ENCODE assay signal across 22 cellular contexts in the genomic region with DNA sequence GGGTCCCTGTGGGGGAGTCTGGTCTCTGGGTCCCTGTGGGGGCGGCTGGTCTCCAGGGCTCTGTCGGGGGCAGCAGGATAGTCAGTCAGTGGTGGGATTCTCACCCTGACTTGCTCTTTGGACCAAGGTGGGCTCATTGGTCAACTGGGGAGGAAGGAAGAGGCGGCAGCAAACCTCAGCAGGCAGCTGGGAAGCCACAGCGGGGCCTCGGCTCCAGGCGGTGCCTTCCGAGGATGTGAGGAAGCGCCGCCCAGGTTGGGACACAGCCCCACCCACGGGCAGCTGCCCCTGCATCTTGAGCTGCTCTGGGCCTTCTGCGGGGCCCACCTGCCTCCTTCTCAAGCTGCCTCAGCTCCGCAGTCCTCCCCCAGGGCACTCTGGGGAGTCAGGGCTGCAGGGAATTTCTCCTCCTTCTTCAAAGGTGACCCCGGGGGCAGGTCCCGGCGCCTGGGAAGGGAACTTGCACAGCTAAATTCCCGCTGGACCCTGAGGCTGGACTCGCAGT. TPM values are rescaled to one million over a fixed set of nuclear protein-coding genes. Genes with fewer than 3 reads are reported as not detected.
DNase-seq lines count a peak whose midpoint lies in the region; ATAC-seq and TF ChIP-seq lines count a peak whose summit lies in the region.
"Had no signal": no experiment of that assay in that cellular context is flagged by ENCODE, and none has a peak within 500 bp of the region (broad histone marks: within the 10 kb centered on the region; RNA-seq: fewer than 3 reads in every experiment).

No MANE protein-coding gene starts in this region.

- H2AFZ ChIP-seq in H9 (ENCODE audit: low read length): no peak overlapping the region
- peak overlapping the region; percentile 40 for H2AFZ ChIP-seq in neuronal stem cell (ENCODE audit: low read length)

- H3K27me3 ChIP-seq in H9 (ENCODE audit: insufficient read depth, low read length) (no peaks in the 10 kb centered on the region), neuronal stem cell (ENCODE audit: control insufficient read depth in 3 of 3, insufficient read depth in 3 of 3, low read depth in 1 of 3, low read length in 3 of 3) (peaks cover 0 to 15% (median 0%) of the 10 kb centered on the region in 3 experiments), A673 (replicated peaks; ENCODE audit: insufficient read depth, low read depth, low read length, poor library complexity) (no peaks in the 10 kb centered on the region), MG63 (no peaks in the 10 kb centered on the region)

- H3K18ac ChIP-seq in H9 (ENCODE audit: insufficient read length, low read depth, low read length): no peak overlapping the region
- peak overlapping the region; percentile 93 for H3K18ac ChIP-seq in neuronal stem cell (ENCODE audit: low read length)

- H3K4me1 Mint-ChIP-seq in activated T-cell treated with anti-CD3 and anti-CD28 coated beads, Interleukin-2, amount 50 U/mL, for 4 hours (ENCODE audit: low read depth): peaks cover 9% of the 10 kb centered on the region
- peaks cover 13 to 14% of the 10 kb centered on the region in 2 experiments for H3K4me1 Mint-ChIP-seq in H9
- H3K4me1 Mint-ChIP-seq in activated CD8-positive, alpha-beta memory T cell treated with anti-CD3 and anti-CD28 coated beads, Interleukin-2, amount 10 ng/mL, durations not matched to agents 7 days and 5 days: peaks cover 4% of the 10 kb centered on the region

- H3K4me1 ChIP-seq in H9 (ENCODE audit: insufficient read depth, low read length) (peaks cover 1% of the 10 kb centered on the region; the same call in 1 of the 2 replicates), neuronal stem cell (ENCODE audit: control insufficient read depth in 2 of 2, insufficient read depth in 1 of 2, low read depth in 1 of 2, low read length in 2 of 2) (peaks cover 6 to 24% of the 10 kb centered on the region in 2 donors), A673 (ENCODE audit: insufficient read depth, low read length, poor library complexity, severe bottlenecking) (no peaks in the 10 kb centered on the region)
- H3K4me1 ChIP-seq: gastroesophageal sphincter had no signal

- H3K14ac ChIP-seq in H9 (ENCODE audit: insufficient read depth, low read length) (no peak overlapping the region), neuronal stem cell (ENCODE audit: low read length) (peak overlapping the region; percentile 6)

- no peak overlapping the region for H2BK5ac ChIP-seq in H9 (ENCODE audit: insufficient read length, low read length)
- peak overlapping the region; percentile 39 for H2BK5ac ChIP-seq in neuronal stem cell (ENCODE audit: low read length)

- no peak overlapping the region for H3K4me3 Mint-ChIP-seq in activated T-cell treated with anti-CD3 and anti-CD28 coated beads, Interleukin-2, amount 50 U/mL, for 4 hours
- H3K4me3 Mint-ChIP-seq in H9: no peak overlapping the region
- no peak overlapping the region for H3K4me3 Mint-ChIP-seq in activated CD8-positive, alpha-beta memory T cell treated with anti-CD3 and anti-CD28 coated beads, Interleukin-2, amount 10 ng/mL, durations not matched to agents 7 days and 5 days
- H3K4me3 Mint-ChIP-seq: activated CD8-positive, alpha-beta T cell treated with anti-CD3 and anti-CD28 coated beads, Interleukin-2, amount 10 ng/mL, durations not matched to agents 7 days and 5 days; dendritic cell treated with granulocyte-macrophage colony-stimulating factor and Interleukin-4, amounts not matched to agents 40 ng/mL and 50 ng/mL, for 4 days had no signal

- no peak for TF ChIP-seq CTCF in H9 (conservative IDR thresholded peaks at IDR 0.05)
- no peak for TF ChIP-seq CTCF in A673 (conservative IDR thresholded peaks at IDR 0.05; ENCODE audit: low read depth, low read length)

- H3K23ac ChIP-seq in H9 (ENCODE audit: insufficient read length, low read depth, low read length) (no peak overlapping the region), neuronal stem cell (ENCODE audit: low read depth, low read length, poor library complexity) (no peak overlapping the region)

- intact Hi-C loops in A673 (cut with micrococcal nuclease; ENCODE audit: unreplicated experiment): no loop called here

- H4K91ac ChIP-seq in H9 (ENCODE audit: insufficient read length, low read depth, low read length) (no peak overlapping the region), neuronal stem cell (ENCODE audit: low read depth, low read length, poor library complexity) (no peak overlapping the region)

- peak; percentile 14 for DNase-seq in activated T-cell treated with anti-CD3 and anti-CD28 coated beads, Interleukin-2, amount 50 U/mL, for 1 hour
- DNase-seq in activated T-cell treated with anti-CD3 and anti-CD28 coated beads, Interleukin-2, amount 50 U/mL, for 4 hours: no peak
- DNase-seq in H9 (peak; percentile 60), neuronal stem cell (ENCODE audit: low spot score) (no peak), Kasumi-1 (lab: John Stamatoyannopoulos, UW) (no peak), A673 (ENCODE audit: low spot score) (no peak), MG63 (no peak)
- peak; percentile 34 for DNase-seq in activated CD8-positive, alpha-beta memory T cell treated with anti-CD3 and anti-CD28 coated beads, Interleukin-2, amount 10 ng/mL, durations not matched to agents 7 days and 5 days
- DNase-seq: activated CD8-positive, alpha-beta T cell treated with anti-CD3 and anti-CD28 coated beads, Interleukin-2, amount 10 ng/mL, durations not matched to agents 7 days and 5 days; activated naive CD4-positive, alpha-beta T cell; mesenchymal stem cell; NCI-H1694 treated with DMSO at 0.1 percent for 48 hours; OCI-M1; stimulated activated CD4-positive, alpha-beta T cell treated with anti-CD3 and anti-CD28 coated beads, Interleukin-4, amount 100 ng/mL, for 1 hour; substantia nigra; SW 1271 had no signal

- H3K9me3 Mint-ChIP-seq in activated T-cell treated with anti-CD3 and anti-CD28 coated beads, Interleukin-2, amount 50 U/mL, for 4 hours: no peaks in the 10 kb centered on the region
- H3K9me3 Mint-ChIP-seq in H9: no peaks in the 10 kb centered on the region
- no peaks in the 10 kb centered on the region for H3K9me3 Mint-ChIP-seq in activated CD8-positive, alpha-beta memory T cell treated with anti-CD3 and anti-CD28 coated beads, Interleukin-2, amount 10 ng/mL, durations not matched to agents 7 days and 5 days (ENCODE audit: low read depth)
- H3K9me3 Mint-ChIP-seq: dendritic cell treated with granulocyte-macrophage colony-stimulating factor and Interleukin-4, amounts not matched to agents 40 ng/mL and 50 ng/mL, for 4 days had no signal

- no peak overlapping the region for H3K27ac ChIP-seq in H9 (ENCODE audit: insufficient read length, low read depth, low read length)
- H3K27ac ChIP-seq in neuronal stem cell (replicated peaks; ENCODE audit: low read length): no peak overlapping the region
- no peak overlapping the region for H3K27ac ChIP-seq in A673 (ENCODE audit: low read depth, low read length, poor library complexity, severe bottlenecking)
- H3K27ac ChIP-seq: gastroesophageal sphincter had no signal

- POLR2A ChIA-PET in A673 (lab: Charles Lee; ENCODE audit: low non-redundant PET): no interaction called here

- H2BK120ac ChIP-seq in H9 (ENCODE audit: low read depth, low read length, poor library complexity, severe bottlenecking) (no peak overlapping the region), neuronal stem cell (ENCODE audit: low read depth, low read length) (no peak overlapping the region)

- H3K79me2 ChIP-seq in H9 (ENCODE audit: insufficient read depth, low read length): no peaks in the 10 kb centered on the region

- peak overlapping the region in 1 of 3 experiments; percentile 73; a peak in 2 of 7 replicates for H3K27ac Mint-ChIP-seq in H9
- no peak overlapping the region for H3K27ac Mint-ChIP-seq in activated CD8-positive, alpha-beta memory T cell treated with anti-CD3 and anti-CD28 coated beads, Interleukin-2, amount 10 ng/mL, durations not matched to agents 7 days and 5 days
- H3K27ac Mint-ChIP-seq: activated CD8-positive, alpha-beta T cell treated with anti-CD3 and anti-CD28 coated beads, Interleukin-2, amount 10 ng/mL, durations not matched to agents 7 days and 5 days; dendritic cell treated with granulocyte-macrophage colony-stimulating factor and Interleukin-4, amounts not matched to agents 40 ng/mL and 50 ng/mL, for 4 days had no signal

- ATAC-seq in activated T-cell treated with anti-CD3 and anti-CD28 coated beads, Interleukin-2, amount 50 U/mL, for 4 hours: no peak
- ATAC-seq in activated CD8-positive, alpha-beta memory T cell treated with anti-CD3 and anti-CD28 coated beads, Interleukin-2, amount 10 ng/mL, durations not matched to agents 7 days and 5 days: no peak
- ATAC-seq: activated CD8-positive, alpha-beta T cell treated with anti-CD3 and anti-CD28 coated beads, Interleukin-2, amount 10 ng/mL, durations not matched to agents 7 days and 5 days; gastroesophageal sphincter; sciatic nerve had no signal

- BruUV-seq in A673 (replicated peaks; lab: Mats Ljungman, UMichigan): no TSS peak

- H2BK15ac ChIP-seq in H9 (ENCODE audit: low read depth, low read length): no peak overlapping the region
- peak overlapping the region; percentile 49 for H2BK15ac ChIP-seq in neuronal stem cell (ENCODE audit: low read length)

- no peak overlapping the region for H3K4ac ChIP-seq in H9 (ENCODE audit: low read depth, low read length)
- H3K4ac ChIP-seq in neuronal stem cell (ENCODE audit: low read length): no peak overlapping the region

- H3K9me3 ChIP-seq in H9 (ENCODE audit: control insufficient read depth, low read depth, low read length) (no peaks in the 10 kb centered on the region), neuronal stem cell (replicated peaks in 1 of 2; ENCODE audit: control insufficient read depth in 2 of 2, insufficient read depth in 1 of 2, low read depth in 1 of 2, low read length in 2 of 2) (no peaks in the 10 kb centered on the region), A673 (ENCODE audit: low read depth, low read length, poor library complexity, severe bottlenecking) (no peaks in the 10 kb centered on the region), MG63 (no peaks in the 10 kb centered on the region)
- H3K9me3 ChIP-seq: gastroesophageal sphincter, HAP-1 had no signal

- CTCF ChIA-PET in activated CD8-positive, alpha-beta memory T cell treated with anti-CD3 and anti-CD28 coated beads, Interleukin-2, amount 10 ng/mL, durations not matched to agents 7 days and 5 days (lab: Charles Lee): no interaction called here
- CTCF ChIA-PET in A673 (lab: Charles Lee): no interaction called here

- WGBS in H9 (ENCODE audit: extremely low coverage, insufficient read length, low lambda C conversion rate): no CpG with 5 or more reads among the region's 17 CpGs
- WGBS in neuronal stem cell (ENCODE audit: extremely low coverage in 2 of 2, insufficient read length in 2 of 2, insufficient replicate concordance in 1 of 2), 2 donors: no CpG with 5 or more reads among the region's 17 CpGs

- no peaks in the 10 kb centered on the region for H3K79me1 ChIP-seq in H9 (ENCODE audit: insufficient read depth, low read depth, low read length, poor library complexity, severe bottlenecking)
- H3K79me1 ChIP-seq in neuronal stem cell (ENCODE audit: low read depth, low read length): no peaks in the 10 kb centered on the region

- H4K8ac ChIP-seq in H9 (replicated peaks; ENCODE audit: insufficient read length, low read depth, low read length) (no peak overlapping the region), neuronal stem cell (ENCODE audit: low read depth, low read length) (peak overlapping the region; percentile 17)

- H3K23me2 ChIP-seq in H9 (ENCODE audit: insufficient read length, low read depth, low read length, poor library complexity, severe bottlenecking): no peaks in the 10 kb centered on the region

- H3K4me3 ChIP-seq in neuronal stem cell (ENCODE audit: low read length in 2 of 2) (no peak overlapping the region), A673 (ENCODE audit: low read depth, low read length, poor library complexity, severe bottlenecking) (no peak overlapping the region), MG63 (no peak overlapping the region)
- H3K4me3 ChIP-seq: gastroesophageal sphincter, HAP-1 had no signal

- H2AK5ac ChIP-seq in H9 (ENCODE audit: insufficient read length, low read length) (no peak overlapping the region), neuronal stem cell (ENCODE audit: low read depth, low read length) (peak overlapping the region; percentile 56)

- H2BK12ac ChIP-seq in H9 (ENCODE audit: insufficient read length, low read depth, low read length) (no peak overlapping the region), neuronal stem cell (ENCODE audit: low read length) (no peak overlapping the region)

- no peak overlapping the region for H3K56ac ChIP-seq in H9 (ENCODE audit: insufficient read length, low read depth, low read length)

- H3K27me3 Mint-ChIP-seq in activated T-cell treated with anti-CD3 and anti-CD28 coated beads, Interleukin-2, amount 50 U/mL, for 4 hours (ENCODE audit: low read depth): peaks cover 16% of the 10 kb centered on the region
- no peaks in the 10 kb centered on the region for H3K27me3 Mint-ChIP-seq in H9 (ENCODE audit: low read depth)
- H3K27me3 Mint-ChIP-seq in activated CD8-positive, alpha-beta memory T cell treated with anti-CD3 and anti-CD28 coated beads, Interleukin-2, amount 10 ng/mL, durations not matched to agents 7 days and 5 days: peaks cover 3% of the 10 kb centered on the region

- no peak overlapping the region for H3K9ac ChIP-seq in H9 (ENCODE audit: extremely low read depth, insufficient read length, low read length)
- no peak overlapping the region for H3K9ac ChIP-seq in neuronal stem cell (ENCODE audit: low read depth, low read length, poor library complexity)

- H3K36me3 ChIP-seq in neuronal stem cell (replicated peaks in 1 of 2; ENCODE audit: control insufficient read depth in 2 of 2, insufficient read depth in 2 of 2, low read length in 2 of 2): no peaks in the 10 kb centered on the region
- H3K36me3 ChIP-seq in A673 (ENCODE audit: insufficient read depth, low read length, poor library complexity, severe bottlenecking): no peaks in the 10 kb centered on the region
- H3K36me3 ChIP-seq in MG63: no peaks in the 10 kb centered on the region
- H3K36me3 ChIP-seq: gastroesophageal sphincter, HAP-1 had no signal

- H2BK20ac ChIP-seq in H9 (ENCODE audit: low read depth, low read length, poor library complexity, severe bottlenecking): no peak overlapping the region

- no peak overlapping the region for H3T11ph ChIP-seq in H9 (ENCODE audit: low read length)

- no peaks in the 10 kb centered on the region for H3K36me3 Mint-ChIP-seq in activated T-cell treated with anti-CD3 and anti-CD28 coated beads, Interleukin-2, amount 50 U/mL, for 4 hours (ENCODE audit: insufficient read depth)
- no peaks in the 10 kb centered on the region; a peak in 1 of 7 replicates for H3K36me3 Mint-ChIP-seq in H9 (ENCODE audit: insufficient read depth in 1 of 3, low read depth in 3 of 3)
- H3K36me3 Mint-ChIP-seq in activated CD8-positive, alpha-beta memory T cell treated with anti-CD3 and anti-CD28 coated beads, Interleukin-2, amount 10 ng/mL, durations not matched to agents 7 days and 5 days: no peaks in the 10 kb centered on the region

- H3K4me2 ChIP-seq in H9 (ENCODE audit: insufficient read depth, insufficient read length, low read length): no peak overlapping the region
- H3K4me2 ChIP-seq in neuronal stem cell (ENCODE audit: insufficient read depth, low read length, poor library complexity, severe bottlenecking): no peak overlapping the region

- H4K5ac ChIP-seq in H9 (ENCODE audit: insufficient read length, low read depth, low read length): no peak overlapping the region

- no peaks in the 10 kb centered on the region for H4K20me1 ChIP-seq in H9 (ENCODE audit: control insufficient read depth, insufficient read depth, insufficient read length)

RNA-seq across cellular contexts. Expression of gene KNDC1, which starts 20.4 kb away (rescaled TPM):
- under 1 TPM in 1 of 3 donors, not detected in 2; 0.05 TPM for total RNA-seq in activated T-cell treated with anti-CD3 and anti-CD28 coated beads, Interleukin-2, amount 50 U/mL, for 4 hours
- 13.7 and 15.7 TPM in 2 replicates for total RNA-seq in H9 (2021)
- under 1 TPM in 1 of 2 experiments, not detected in 1; 0.32 TPM for total RNA-seq in activated CD8-positive, alpha-beta memory T cell treated with anti-CD3 and anti-CD28 coated beads, Interleukin-2, amount 10 ng/mL, durations not matched to agents 7 days and 5 days
- 6.4 TPM for polyA plus RNA-seq in neuronal stem cell (2013, experiment 1 of 2)
- polyA plus RNA-seq in neuronal stem cell (2013, experiment 2 of 2): 6.1 TPM
- total RNA-seq in A673 (2021): not detected in 2 replicates
- total RNA-seq in MG63 (2014; rRNA removed; shearing (Covaris generic); ENCODE audit: low replicate concordance): 0.92 and 1.5 TPM in 2 replicates

RNA-seq across cellular contexts. Expression of gene ADGRA1, which starts 51.9 kb away (rescaled TPM):
- not detected for total RNA-seq in activated T-cell treated with anti-CD3 and anti-CD28 coated beads, Interleukin-2, amount 50 U/mL, for 4 hours
- 0.11 and 0.13 TPM in 2 replicates for total RNA-seq in H9 (2021)
- not detected for total RNA-seq in activated CD8-positive, alpha-beta memory T cell treated with anti-CD3 and anti-CD28 coated beads, Interleukin-2, amount 10 ng/mL, durations not matched to agents 7 days and 5 days
- polyA plus RNA-seq in neuronal stem cell (2013, experiment 1 of 2): 0.08 TPM
- polyA plus RNA-seq in neuronal stem cell (2013, experiment 2 of 2): 0.07 TPM
- total RNA-seq in A673 (2021): 0.82 and 0.87 TPM in 2 replicates
- not detected in 2 replicates for total RNA-seq in MG63 (2014; rRNA removed; shearing (Covaris generic); ENCODE audit: low replicate concordance)
- total RNA-seq: activated CD8-positive, alpha-beta T cell treated with anti-CD3 and anti-CD28 coated beads, Interleukin-2, amount 10 ng/mL, durations not matched to agents 7 days and 5 days; epithelial cell of proximal tubule; NCI-H460 had no signal

Comparison
In these comparisons a context has a peak if more than half of its experiments do, and no peak if none do; other contexts are left out.
1. DNase-seq: peak in activated T-cell treated with anti-CD3 and anti-CD28 coated beads, Interleukin-2, amount 50 U/mL, for 1 hour (single experiment), H9 (single experiment) and activated CD8-positive, alpha-beta memory T cell treated with anti-CD3 and anti-CD28 coated beads, Interleukin-2, amount 10 ng/mL, durations not matched to agents 7 days and 5 days (single experiment); none in activated T-cell treated with anti-CD3 and anti-CD28 coated beads, Interleukin-2, amount 50 U/mL, for 4 hours (single experiment), neuronal stem cell (single experiment), Kasumi-1 (0 of 2), A673 (single experiment) and MG63 (single experiment).